ENCODE assay signal across 17 cellular contexts in the genomic region with DNA sequence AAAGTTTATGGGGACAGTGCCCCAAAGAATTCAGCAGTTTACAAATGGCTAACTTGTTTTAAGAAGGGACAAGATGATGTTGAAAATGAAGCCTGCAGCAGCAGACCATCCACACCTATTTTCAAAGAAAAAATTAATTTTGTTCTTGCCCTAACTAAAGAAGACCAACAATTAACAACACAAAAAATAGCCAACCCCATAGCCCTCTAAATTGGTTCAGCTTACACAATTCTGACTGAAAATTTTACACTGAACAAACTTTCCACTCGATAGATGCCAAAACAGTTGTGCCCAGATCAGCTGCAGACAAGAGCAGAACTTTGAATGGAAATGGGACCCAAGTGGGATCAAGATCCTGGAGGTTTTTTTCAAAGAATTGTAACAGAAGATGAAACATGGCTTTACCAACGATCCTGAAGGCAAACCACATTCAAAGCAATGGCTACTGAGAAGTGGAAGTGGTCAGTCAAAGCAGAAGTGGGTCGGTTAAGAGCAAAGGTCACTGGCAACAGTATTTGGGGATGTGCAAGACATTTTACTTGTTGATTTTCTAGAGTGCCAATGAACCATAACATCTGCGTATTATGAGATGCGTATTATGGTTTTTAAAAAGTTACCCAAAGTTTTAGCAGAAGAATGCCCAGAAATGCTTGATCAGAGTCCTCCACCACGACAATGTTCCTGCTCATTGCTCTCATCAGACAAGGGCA. TPM values are rescaled to one million over a fixed set of nuclear protein-coding genes. Genes with fewer than 3 reads are reported as not detected.
DNase-seq lines count a peak whose midpoint lies in the region; ATAC-seq, FAIRE-seq and TF ChIP-seq lines count a peak whose summit lies in the region.
"Had no signal": no experiment of that assay in that cellular context is flagged by ENCODE, and none has a peak within 500 bp of the region (broad histone marks: within the 10 kb centered on the region; RNA-seq: fewer than 3 reads in every experiment).

No MANE protein-coding gene starts in this region.

- H3K36me3 Mint-ChIP-seq in T-helper 17 cell (ENCODE audit: low read depth), result peaks cover 12% of the 10 kb centered on the region

- H2AFZ ChIP-seq in K562 (ENCODE audit: low read depth, low read length), result no peak overlapping the region

- TF ChIP-seq POLR2A in K562 (conservative IDR thresholded peaks at IDR 0.05), result no peak
- TF ChIP-seq POLR2A in ovary (IDR thresholded peaks at IDR 0.05), result no peak

- intact Hi-C loops in K562 (cut with micrococcal nuclease) (no loop called here), ovary (cut with DNase I) (no loop called here)

- CTCF ChIA-PET in K562 (lab: Yijun Ruan, JAX; ENCODE audit: low intra/inter-chr PET ratio), result no interaction called here

- H3K36me3 ChIP-seq in K562 (ENCODE audit: control insufficient read depth, insufficient read depth, low read length) (peaks cover 26% of the 10 kb centered on the region; the same call in 2 of the 3 replicates), ovary (no peaks in the 10 kb centered on the region)

- no peak overlapping the region for H3K9ac ChIP-seq in K562 (ENCODE audit: insufficient read depth in 1 of 2, low read depth in 2 of 2, low read length in 2 of 2)

- no peak for TF ChIP-seq RAD21 in K562 (CRISPR knock-in tag; conservative IDR thresholded peaks at IDR 0.05 in 1 of 2, IDR thresholded peaks at IDR 0.05 in 1 of 2)

- H3K9me3 ChIP-seq in K562 (replicated peaks; ENCODE audit: control insufficient read depth, insufficient read depth, low read depth, low read length) (no peaks in the 10 kb centered on the region), T-helper 17 cell (ENCODE audit: control insufficient read depth, low read length, poor library complexity, severe bottlenecking) (no peaks in the 10 kb centered on the region), ovary (no peaks in the 10 kb centered on the region)
- H3K9me3 ChIP-seq: pancreas had no signal

- H3K4me1 ChIP-seq in K562 (replicated peaks in 1 of 2; ENCODE audit: control insufficient read depth in 2 of 2, insufficient read depth in 2 of 2, low read length in 2 of 2) (no peaks in the 10 kb centered on the region), ovary (ENCODE audit: insufficient read depth) (peaks cover 1% of the 10 kb centered on the region)
- H3K4me1 ChIP-seq: pancreas had no signal

- H3K4me1 Mint-ChIP-seq in T-helper 17 cell, result peaks cover 13% of the 10 kb centered on the region

- POLR2A ChIA-PET in K562 (lab: Yijun Ruan, JAX), result no interaction called here

- H3K27me3 Mint-ChIP-seq in T-helper 17 cell, result no peaks in the 10 kb centered on the region

- WGBS in K562 (ENCODE audit: insufficient coverage, low coverage, missing lambda C conversion rate), result 71% methylated on average over 6 of the region's 6 CpGs
- 93 to 94% (median 94%) methylated on average over 6 of the region's 6 CpGs for WGBS in ovary, 3 donors

- no peak for DNase-seq in K562 (ENCODE audit: extremely low read depth in 1 of 4, low spot score in 3 of 4)
- no peak for DNase-seq in T-helper 17 cell
- DNase-seq in nucleus accumbens (lab: John Stamatoyannopoulos, UW), result no peak
- DNase-seq in ovary, result no peak
- no peak for DNase-seq in LoVo (ENCODE audit: low spot score)
- DNase-seq: activated CD4-positive, CD25-positive, alpha-beta regulatory T cell treated with anti-CD3 and anti-CD28 coated beads, Interleukin-2, amount 50 U/mL, for 72 hours; activated T-cell treated with anti-CD3 and anti-CD28 coated beads, Interleukin-2, amount 50 U/mL, for 4 hours; amniotic stem cell; IMR-90; NCI-H187; NCI-H82; pancreas; stimulated activated CD4-positive, alpha-beta T cell treated with anti-CD3 and anti-CD28 coated beads, Interleukin-1b, Interleukin-23, amount 100 ng/mL, for 48 hours had no signal

- H3K4me3 Mint-ChIP-seq in T-helper 17 cell, result no peak overlapping the region
- H3K4me3 Mint-ChIP-seq: activated T-cell treated with anti-CD3 and anti-CD28 coated beads, Interleukin-2, amount 50 U/mL, for 4 hours had no signal

- ATAC-seq in GM19463 (IDR thresholded peaks at IDR 0.05; ENCODE audit: unreplicated experiment) (peak; percentile 78), HG03571 (IDR thresholded peaks at IDR 0.05; ENCODE audit: unreplicated experiment) (peak; percentile 74), K562 (no peak), T-helper 17 cell (no peak)
- ATAC-seq: activated T-cell treated with anti-CD3 and anti-CD28 coated beads, Interleukin-2, amount 50 U/mL, for 4 hours had no signal

- no TSS peak for BruUV-seq in K562 (replicated peaks; lab: Mats Ljungman, UMichigan)

- in situ Hi-C loops in K562 (cut with MboI), result no loop called here

- 0 out of 2 replicates have a peak overlapping the region, but pooled peaks have one; percentile 27 for H3K4me3 ChIP-seq in GM08714 (ENCODE audit: low read length)
- H3K4me3 ChIP-seq in K562, result no peak overlapping the region
- no peak overlapping the region for H3K4me3 ChIP-seq in ovary
- H3K4me3 ChIP-seq: pancreas, SK-N-MC had no signal

- no peaks in the 10 kb centered on the region for H3K9me1 ChIP-seq in K562 (ENCODE audit: control insufficient read depth, insufficient read depth, low read length)

- H3K27ac ChIP-seq in K562 (ENCODE audit: extremely low read depth, low read depth, low read length), result no peak overlapping the region
- H3K27ac ChIP-seq in ovary, result no peak overlapping the region
- H3K27ac ChIP-seq: pancreas, SK-N-MC had no signal

- H3K4me2 ChIP-seq in K562 (ENCODE audit: insufficient read depth, low read length), result no peak overlapping the region

- H4K20me1 ChIP-seq in K562 (replicated peaks; ENCODE audit: control insufficient read depth, insufficient read depth, low read length), result no peaks in the 10 kb centered on the region

- no peak overlapping the region for H3K27ac Mint-ChIP-seq in T-helper 17 cell

- no peaks in the 10 kb centered on the region for H3K27me3 ChIP-seq in K562 (ENCODE audit: control insufficient read depth in 2 of 2, insufficient read depth in 2 of 2, low read length in 2 of 2)
- no peaks in the 10 kb centered on the region for H3K27me3 ChIP-seq in ovary
- H3K27me3 ChIP-seq: pancreas had no signal

- no peak for TF ChIP-seq EP300 in K562 (IDR thresholded peaks at IDR 0.05; ENCODE audit: low read length)
- no peak for TF ChIP-seq EP300 in ovary (IDR thresholded peaks at IDR 0.05)

- peak; percentile 67 for FAIRE-seq in K562 (lab: Jason Lieb, UNC)

- no peaks in the 10 kb centered on the region; the same call in 2 of the 3 replicates for H3K79me2 ChIP-seq in K562 (ENCODE audit: control insufficient read depth, insufficient read depth, low read length)

- no peak for TF ChIP-seq CTCF in K562 (IDR thresholded peaks at IDR 0.05 in 2 of 3, conservative IDR thresholded peaks at IDR 0.05 in 1 of 3; ENCODE audit: insufficient read depth in 2 of 3, low read depth in 1 of 3, low read length in 3 of 3)
- no peak for TF ChIP-seq CTCF in ovary (IDR thresholded peaks at IDR 0.05)

RNA-seq across cellular contexts. Expression of a gene that starts 30.0 kb away (rescaled TPM):
- 63.1 and 71.1 TPM in 2 replicates for total RNA-seq in K562 (2011; cell fraction: chromatin; rRNA removed; ENCODE audit: low replicate concordance)
- 82.7 and 94.5 TPM in 2 replicates for total RNA-seq in K562 (2011; cell fraction: nucleolus; rRNA removed)
- 103 and 120 TPM in 2 replicates for total RNA-seq in K562 (2011; cell fraction: nucleoplasm; rRNA removed)
- total RNA-seq in K562 (2014; rRNA removed) (26.7 and 31.1 TPM in 2 replicates), K562 (2014; rRNA removed; fragmentation: Illumina TruSeq; extraction: Trizol) (46.4 and 52.8 TPM in 2 replicates), K562 (2015; rRNA removed; fragmentation: Illumina TruSeq; extraction: Trizol) (44.6 and 47.1 TPM in 2 replicates), K562 (2021) (40.2 and 41.4 TPM in 2 replicates), T-helper 17 cell (10 to 100 TPM; 27.6 to 31.0 TPM), ovary (10 to 100 TPM; 35.3 to 54.5 (median 40.4) TPM)
- polyA plus RNA-seq in K562 (2011; rRNA removed) (66.0 and 66.9 TPM in 2 replicates), K562 (2014; fragmentation: Illumina TruSeq; extraction: Trizol) (28.3 and 32.5 TPM in 2 replicates), K562 (2014; fragmentation: Nextera tagmentation; extraction: Ambion mirVana) (10 to 100 TPM; 18.4 to 24.0 TPM), K562 (2014; rRNA removed) (23.0 and 23.7 TPM in 2 replicates), ovary (10 to 100 TPM; 15.9 to 49.2 TPM)
- polyA plus RNA-seq in K562 (2011; cell fraction: cytosol; rRNA removed), result 38.3 and 52.0 TPM in 2 replicates
- 24.9 and 38.9 TPM in 2 replicates for polyA plus RNA-seq in K562 (2011; cell fraction: nucleus; rRNA removed)
- polyA plus RNA-seq in K562 (2012), result 17.4 and 20.9 TPM in 2 replicates
- polyA minus RNA-seq in K562 (2011; rRNA and poly(A)+ RNA removed), result 134 and 169 TPM in 2 replicates
- polyA minus RNA-seq in K562 (2011; cell fraction: cytosol; rRNA and poly(A)+ RNA removed), result 55.0 and 60.7 TPM in 2 replicates
- 16.2 and 28.7 TPM in 2 replicates for polyA minus RNA-seq in K562 (2011; cell fraction: nucleus; rRNA and poly(A)+ RNA removed)

RNA-seq across cellular contexts. Expression of a gene that starts 30.3 kb away (rescaled TPM):
- total RNA-seq in K562 (2011; cell fraction: chromatin; rRNA removed; ENCODE audit: low replicate concordance), result 26.1 and 39.0 TPM in 2 replicates
- 26.8 and 29.5 TPM in 2 replicates for total RNA-seq in K562 (2011; cell fraction: nucleolus; rRNA removed)
- 45.2 and 60.2 TPM in 2 replicates for total RNA-seq in K562 (2011; cell fraction: nucleoplasm; rRNA removed)
- total RNA-seq in K562 (2014; rRNA removed) (78.2 and 162 TPM in 2 replicates), K562 (2014; rRNA removed; fragmentation: Illumina TruSeq; extraction: Trizol) (245 and 297 TPM in 2 replicates), K562 (2015; rRNA removed; fragmentation: Illumina TruSeq; extraction: Trizol) (236 and 260 TPM in 2 replicates), K562 (2021) (247 and 250 TPM in 2 replicates), T-helper 17 cell (100 to 1,000 TPM; 102 to 118 TPM), ovary (100 to 1,000 TPM in 5 of 7 donors, 10 to 100 TPM in 2; 64.3 to 206 (median 158) TPM)
- polyA plus RNA-seq in K562 (2011; rRNA removed) (213 and 281 TPM in 2 replicates), K562 (2014; fragmentation: Illumina TruSeq; extraction: Trizol) (228 and 255 TPM in 2 replicates), K562 (2014; fragmentation: Nextera tagmentation; extraction: Ambion mirVana) (100 to 1,000 TPM; 292 to 474 TPM), K562 (2014; rRNA removed) (207 and 239 TPM in 2 replicates), ovary (100 to 1,000 TPM; 140 to 173 TPM)
- polyA plus RNA-seq in K562 (2011; cell fraction: cytosol; rRNA removed), result 116 and 153 TPM in 2 replicates
- 37.2 and 52.9 TPM in 2 replicates for polyA plus RNA-seq in K562 (2011; cell fraction: nucleus; rRNA removed)
- 163 and 363 TPM in 2 replicates for polyA plus RNA-seq in K562 (2012)
- 104 and 137 TPM in 2 replicates for polyA minus RNA-seq in K562 (2011; rRNA and poly(A)+ RNA removed)
- polyA minus RNA-seq in K562 (2011; cell fraction: cytosol; rRNA and poly(A)+ RNA removed), result 88.4 and 123 TPM in 2 replicates
- 30.4 and 61.5 TPM in 2 replicates for polyA minus RNA-seq in K562 (2011; cell fraction: nucleus; rRNA and poly(A)+ RNA removed)

RNA-seq across cellular contexts. Expression of a gene that starts 56.1 kb away (rescaled TPM):
- total RNA-seq in K562 (2011; cell fraction: chromatin; rRNA removed; ENCODE audit: low replicate concordance), result 0.07 TPM in 1 of 2 replicates, not detected in the other
- total RNA-seq in K562 (2011; cell fraction: nucleolus; rRNA removed), result not detected in 2 replicates
- 0.07 TPM in 1 of 2 replicates, not detected in the other for total RNA-seq in K562 (2011; cell fraction: nucleoplasm; rRNA removed)
- total RNA-seq in K562 (2014; rRNA removed) (not detected in 2 replicates), K562 (2014; rRNA removed; fragmentation: Illumina TruSeq; extraction: Trizol) (not detected in 2 replicates), K562 (2015; rRNA removed; fragmentation: Illumina TruSeq; extraction: Trizol) (not detected in 2 replicates), K562 (2021) (not detected in 2 replicates), T-helper 17 cell (under 1 TPM; 0.70 to 0.99 TPM), ovary (under 1 TPM in 5 of 7 donors, not detected in 2; under 0.01 to 0.15 (median 0.08) TPM)
- polyA plus RNA-seq in K562 (2011; rRNA removed) (not detected in 2 replicates), K562 (2014; fragmentation: Illumina TruSeq; extraction: Trizol) (not detected in 2 replicates), K562 (2014; fragmentation: Nextera tagmentation; extraction: Ambion mirVana) (not detected), K562 (2014; rRNA removed) (not detected in 2 replicates), ovary (under 1 TPM in 1 of 2 donors, not detected in 1; 0.05 TPM)
- polyA plus RNA-seq in K562 (2011; cell fraction: cytosol; rRNA removed), result 0.01 TPM in 1 of 2 replicates, not detected in the other
- 0.03 and 0.04 TPM in 2 replicates for polyA plus RNA-seq in K562 (2011; cell fraction: nucleus; rRNA removed)
- polyA plus RNA-seq in K562 (2012), result 0.01 TPM in 1 of 2 replicates, not detected in the other
- polyA minus RNA-seq in K562 (2011; rRNA and poly(A)+ RNA removed), result not detected in 2 replicates
- polyA minus RNA-seq in K562 (2011; cell fraction: cytosol; rRNA and poly(A)+ RNA removed), result not detected in 2 replicates
- not detected in 2 replicates for polyA minus RNA-seq in K562 (2011; cell fraction: nucleus; rRNA and poly(A)+ RNA removed)
- polyA plus RNA-seq: IMR-90 had no signal

Comparison
In these comparisons a context has a peak if more than half of its experiments do, and no peak if none do; other contexts are left out.
1. ATAC-seq: peak in GM19463 (single experiment) and HG03571 (single experiment); none in K562 (single experiment) and T-helper 17 cell (single experiment).